Comparison of ENCODE assay signal across 1 cellular context in the genomic region with DNA sequence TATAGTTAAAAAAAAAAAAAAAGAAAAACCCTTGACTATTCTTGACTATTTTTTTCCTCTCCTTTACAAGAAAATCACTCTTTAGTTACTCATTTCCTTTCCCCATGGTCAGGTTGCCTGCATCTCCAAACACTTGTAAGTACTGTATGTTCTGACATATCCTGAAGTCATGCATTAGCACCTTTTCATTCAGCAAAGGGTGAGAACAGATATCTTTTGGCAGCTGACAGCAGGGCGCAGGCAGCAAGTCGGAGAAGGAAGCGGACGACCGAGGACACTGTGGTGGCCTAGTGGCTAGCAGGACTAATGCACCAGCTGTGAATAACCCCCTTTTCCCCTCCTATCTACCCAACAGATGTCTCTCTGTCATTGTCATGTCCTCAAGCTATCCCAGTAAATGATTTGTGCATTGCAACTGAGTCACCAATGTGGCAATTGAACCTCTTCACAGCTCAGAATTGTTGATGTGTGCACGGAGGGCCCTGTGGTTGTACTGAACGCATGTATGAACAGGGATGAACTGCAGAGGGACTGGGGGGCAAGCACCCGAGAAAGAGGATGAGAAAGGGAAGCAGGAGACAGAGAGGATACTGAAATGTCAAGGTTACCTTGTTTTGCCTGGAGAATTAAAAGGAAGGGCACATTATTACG.
TF ChIP-seq lines count a peak whose summit lies in the region.

No MANE protein-coding gene starts in this region.

TF ChIP-seq in GM23338, 12 proteins besides CTCF, POLR2A, EP300 and RAD21 (continued from another document):
- TF ChIP-seq ZNF462 (CRISPR knock-in tag; IDR thresholded peaks at IDR 0.05) (no peak), POLR2AphosphoS5 (IDR thresholded peaks at IDR 0.05; ENCODE audit: low read depth) (no peak), EZH2 (IDR thresholded peaks at IDR 0.05; ENCODE audit: low read depth, unreplicated experiment) (no peak)
- TF ChIP-seq, protein P1, sequence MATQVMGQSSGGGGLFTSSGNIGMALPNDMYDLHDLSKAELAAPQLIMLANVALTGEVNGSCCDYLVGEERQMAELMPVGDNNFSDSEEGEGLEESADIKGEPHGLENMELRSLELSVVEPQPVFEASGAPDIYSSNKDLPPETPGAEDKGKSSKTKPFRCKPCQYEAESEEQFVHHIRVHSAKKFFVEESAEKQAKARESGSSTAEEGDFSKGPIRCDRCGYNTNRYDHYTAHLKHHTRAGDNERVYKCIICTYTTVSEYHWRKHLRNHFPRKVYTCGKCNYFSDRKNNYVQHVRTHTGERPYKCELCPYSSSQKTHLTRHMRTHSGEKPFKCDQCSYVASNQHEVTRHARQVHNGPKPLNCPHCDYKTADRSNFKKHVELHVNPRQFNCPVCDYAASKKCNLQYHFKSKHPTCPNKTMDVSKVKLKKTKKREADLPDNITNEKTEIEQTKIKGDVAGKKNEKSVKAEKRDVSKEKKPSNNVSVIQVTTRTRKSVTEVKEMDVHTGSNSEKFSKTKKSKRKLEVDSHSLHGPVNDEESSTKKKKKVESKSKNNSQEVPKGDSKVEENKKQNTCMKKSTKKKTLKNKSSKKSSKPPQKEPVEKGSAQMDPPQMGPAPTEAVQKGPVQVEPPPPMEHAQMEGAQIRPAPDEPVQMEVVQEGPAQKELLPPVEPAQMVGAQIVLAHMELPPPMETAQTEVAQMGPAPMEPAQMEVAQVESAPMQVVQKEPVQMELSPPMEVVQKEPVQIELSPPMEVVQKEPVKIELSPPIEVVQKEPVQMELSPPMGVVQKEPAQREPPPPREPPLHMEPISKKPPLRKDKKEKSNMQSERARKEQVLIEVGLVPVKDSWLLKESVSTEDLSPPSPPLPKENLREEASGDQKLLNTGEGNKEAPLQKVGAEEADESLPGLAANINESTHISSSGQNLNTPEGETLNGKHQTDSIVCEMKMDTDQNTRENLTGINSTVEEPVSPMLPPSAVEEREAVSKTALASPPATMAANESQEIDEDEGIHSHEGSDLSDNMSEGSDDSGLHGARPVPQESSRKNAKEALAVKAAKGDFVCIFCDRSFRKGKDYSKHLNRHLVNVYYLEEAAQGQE (IDR thresholded peaks at IDR 0.05; ENCODE audit: unreplicated experiment) = no peak
